25 cellular contexts compared by ENCODE assay signal in the genomic region with DNA sequence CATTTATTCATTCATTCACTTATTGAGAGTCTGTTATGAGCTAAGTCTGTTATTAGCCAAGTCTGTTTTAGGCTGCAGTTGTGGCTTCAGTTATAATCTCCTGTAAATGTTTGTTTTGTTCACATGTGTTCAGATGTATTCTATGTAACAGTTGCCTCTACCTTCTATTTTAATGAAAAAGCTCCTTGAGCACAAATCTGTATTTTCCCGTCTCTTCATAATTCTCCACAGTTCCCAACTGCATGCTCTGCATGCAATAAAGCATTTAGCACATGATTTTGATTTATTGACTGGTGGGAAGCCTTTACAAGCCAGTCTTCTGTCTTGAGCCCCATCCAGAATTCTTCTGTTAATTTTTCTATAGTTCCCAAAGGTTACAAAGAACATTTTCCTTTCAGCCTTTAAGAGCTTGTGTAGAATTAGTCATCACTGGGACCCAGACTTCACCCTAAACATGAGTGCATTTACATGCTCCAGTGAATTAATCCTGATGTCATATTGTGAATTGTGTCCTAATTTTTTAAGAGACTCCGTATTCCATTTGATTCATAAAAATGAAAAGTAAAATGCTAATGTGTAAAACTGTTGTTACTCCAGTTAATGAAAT.
DNase-seq lines count a peak whose midpoint lies in the region; ATAC-seq, FAIRE-seq and TF ChIP-seq lines count a peak whose summit lies in the region.
"Had no signal": no experiment of that assay in that cellular context is flagged by ENCODE, and none has a peak within 500 bp of the region (broad histone marks: within the 10 kb centered on the region; RNA-seq: fewer than 3 reads in every experiment).

No MANE protein-coding gene starts in this region.

- H3K4me1 ChIP-seq in left lung = peaks cover 6 to 9% of the 10 kb centered on the region in 2 donors

- H3K9me3 Mint-ChIP-seq in mesothelial cell of epicardium (peaks cover 11% of the 10 kb centered on the region), Calu3 (ENCODE audit: low read depth, unreplicated experiment) (no peaks in the 10 kb centered on the region)
- H3K9me3 Mint-ChIP-seq in activated naive CD4-positive, alpha-beta T cell treated with anti-CD3 and anti-CD28 coated beads, Interleukin-2, amount 10 ng/mL, durations not matched to agents 7 days and 5 days = peaks cover 2% of the 10 kb centered on the region
- H3K9me3 Mint-ChIP-seq: activated CD4-positive, alpha-beta memory T cell treated with anti-CD3 and anti-CD28 coated beads, Interleukin-2, amount 10 ng/mL, durations not matched to agents 7 days and 5 days had no signal

- CTCF ChIA-PET in activated naive CD4-positive, alpha-beta T cell treated with anti-CD3 and anti-CD28 coated beads, Interleukin-2, amount 10 ng/mL, durations not matched to agents 7 days and 5 days (lab: Charles Lee) = no interaction called here
- CTCF ChIA-PET in Calu3 (lab: Charles Lee) = no interaction called here

- no peak overlapping the region for H3K4me3 Mint-ChIP-seq in mesothelial cell of epicardium
- H3K4me3 Mint-ChIP-seq in activated naive CD4-positive, alpha-beta T cell treated with anti-CD3 and anti-CD28 coated beads, Interleukin-2, amount 10 ng/mL, durations not matched to agents 7 days and 5 days = no peak overlapping the region
- H3K4me3 Mint-ChIP-seq in Calu3 (ENCODE audit: low read depth, unreplicated experiment) = no peak overlapping the region
- H3K4me3 Mint-ChIP-seq: activated CD4-positive, alpha-beta memory T cell treated with anti-CD3 and anti-CD28 coated beads, Interleukin-2, amount 10 ng/mL, durations not matched to agents 7 days and 5 days; B cell had no signal

- FAIRE-seq in RCC 7860 (lab: Jason Lieb, UNC) = peak; percentile 84
- FAIRE-seq: GM12891, H1, HTR-8/SVneo, urothelium cell line had no signal

- H3K4me3 ChIP-seq in epithelial cell of esophagus (ENCODE audit: low read length) = no peak overlapping the region
- H3K4me3 ChIP-seq in left lung = no peak overlapping the region
- H3K4me3 ChIP-seq: esophagus muscularis mucosa, heart left ventricle had no signal

- H3K27me3 Mint-ChIP-seq in mesothelial cell of epicardium (ENCODE audit: low read depth) (no peaks in the 10 kb centered on the region), Calu3 (ENCODE audit: unreplicated experiment) (no peaks in the 10 kb centered on the region)
- H3K27me3 Mint-ChIP-seq in activated naive CD4-positive, alpha-beta T cell treated with anti-CD3 and anti-CD28 coated beads, Interleukin-2, amount 10 ng/mL, durations not matched to agents 7 days and 5 days = peaks cover 26% of the 10 kb centered on the region

- peaks cover 70% of the 10 kb centered on the region for H3K4me1 Mint-ChIP-seq in mesothelial cell of epicardium
- H3K4me1 Mint-ChIP-seq in activated naive CD4-positive, alpha-beta T cell treated with anti-CD3 and anti-CD28 coated beads, Interleukin-2, amount 10 ng/mL, durations not matched to agents 7 days and 5 days = no peaks in the 10 kb centered on the region
- peaks cover 25% of the 10 kb centered on the region for H3K4me1 Mint-ChIP-seq in Calu3 (ENCODE audit: low read depth, unreplicated experiment)
- H3K4me1 Mint-ChIP-seq: activated CD4-positive, alpha-beta memory T cell treated with anti-CD3 and anti-CD28 coated beads, Interleukin-2, amount 10 ng/mL, durations not matched to agents 7 days and 5 days; B cell had no signal

- peak; percentile 61 for DNase-seq in EL
- peak; percentile 37 for DNase-seq in RCC 7860 (ENCODE audit: low spot score)
- DNase-seq in epithelial cell of esophagus (ENCODE audit: low read depth) = peak; percentile 32
- DNase-seq in mesothelial cell of epicardium (ENCODE audit: low spot score in 2 of 2, unreplicated experiment in 2 of 2) = no peak
- no peak for DNase-seq in activated naive CD4-positive, alpha-beta T cell treated with anti-CD3 and anti-CD28 coated beads, Interleukin-2, amount 10 ng/mL, durations not matched to agents 7 days and 5 days
- DNase-seq in Calu3 = no peak
- DNase-seq in left lung = no peak
- DNase-seq: activated CD4-positive, alpha-beta memory T cell treated with anti-CD3 and anti-CD28 coated beads, Interleukin-2, amount 10 ng/mL, durations not matched to agents 7 days and 5 days; activated CD4-positive, CD25-positive, alpha-beta regulatory T cell; cerebellar nuclear complex; effector CD8-positive, alpha-beta T cell; heart left ventricle; Kasumi-1; NCI-H1092; NCI-H2081 treated with DMSO at 0.1 percent for 48 hours; RPMI8226; T1000 had no signal

- peaks cover 14% of the 10 kb centered on the region for H3K36me3 Mint-ChIP-seq in mesothelial cell of epicardium
- H3K36me3 Mint-ChIP-seq in activated naive CD4-positive, alpha-beta T cell treated with anti-CD3 and anti-CD28 coated beads, Interleukin-2, amount 10 ng/mL, durations not matched to agents 7 days and 5 days = no peaks in the 10 kb centered on the region
- no peaks in the 10 kb centered on the region for H3K36me3 Mint-ChIP-seq in Calu3 (ENCODE audit: insufficient read depth, unreplicated experiment)

- no peaks in the 10 kb centered on the region for H3K27me3 ChIP-seq in left lung
- H3K27me3 ChIP-seq: esophagus muscularis mucosa, heart left ventricle had no signal

- peaks cover 0 to 1% of the 10 kb centered on the region in 2 donors for H3K9me3 ChIP-seq in left lung
- H3K9me3 ChIP-seq: esophagus muscularis mucosa, heart left ventricle had no signal

- no peaks in the 10 kb centered on the region for H3K36me3 ChIP-seq in left lung
- H3K36me3 ChIP-seq: esophagus muscularis mucosa, heart left ventricle had no signal

- TF ChIP-seq CTCF in epithelial cell of esophagus (IDR thresholded peaks at IDR 0.05; ENCODE audit: insufficient read depth, low read depth, low read length, missing control alignments) (no peak), mesothelial cell of epicardium (IDR thresholded peaks at IDR 0.05; ENCODE audit: unreplicated experiment) (no peak), Calu3 (IDR thresholded peaks at IDR 0.05; ENCODE audit: unreplicated experiment) (no peak), left lung (IDR thresholded peaks at IDR 0.05) (no peak)

- no peak overlapping the region for H3K27ac ChIP-seq in left lung
- H3K27ac ChIP-seq: esophagus muscularis mucosa, heart left ventricle had no signal

- no TSS peak for BruUV-seq in Calu3 (replicated peaks; lab: Mats Ljungman, UMichigan)

- H3K27ac Mint-ChIP-seq in mesothelial cell of epicardium = peak overlapping the region; percentile 77
- no peak overlapping the region for H3K27ac Mint-ChIP-seq in activated naive CD4-positive, alpha-beta T cell treated with anti-CD3 and anti-CD28 coated beads, Interleukin-2, amount 10 ng/mL, durations not matched to agents 7 days and 5 days
- H3K27ac Mint-ChIP-seq in Calu3 (ENCODE audit: unreplicated experiment) = no peak overlapping the region
- H3K27ac Mint-ChIP-seq: activated CD4-positive, alpha-beta memory T cell treated with anti-CD3 and anti-CD28 coated beads, Interleukin-2, amount 10 ng/mL, durations not matched to agents 7 days and 5 days; B cell had no signal

- intact Hi-C loops in Calu3 (cut with micrococcal nuclease; ENCODE audit: unreplicated experiment) = no loop called here
- intact Hi-C loops in left lung (cut with DNase I) = no loop called here

- ATAC-seq in GM21737 (IDR thresholded peaks at IDR 0.05; ENCODE audit: unreplicated experiment) (no peak), left lung (no peak)
- ATAC-seq: heart left ventricle, right cardiac atrium had no signal

Comparison
In these comparisons a context has a peak if more than half of its experiments do, and no peak if none do; other contexts are left out.
1. DNase-seq: peak in EL (single experiment), RCC 7860 (single experiment) and epithelial cell of esophagus (single experiment); none in mesothelial cell of epicardium (0 of 2), activated naive CD4-positive, alpha-beta T cell treated with anti-CD3 and anti-CD28 coated beads, Interleukin-2, amount 10 ng/mL, durations not matched to agents 7 days and 5 days (single experiment), Calu3 (single experiment) and left lung (0 of 2).